Comparison of ENCODE assay signal across 25 cellular contexts in the genomic region with DNA sequence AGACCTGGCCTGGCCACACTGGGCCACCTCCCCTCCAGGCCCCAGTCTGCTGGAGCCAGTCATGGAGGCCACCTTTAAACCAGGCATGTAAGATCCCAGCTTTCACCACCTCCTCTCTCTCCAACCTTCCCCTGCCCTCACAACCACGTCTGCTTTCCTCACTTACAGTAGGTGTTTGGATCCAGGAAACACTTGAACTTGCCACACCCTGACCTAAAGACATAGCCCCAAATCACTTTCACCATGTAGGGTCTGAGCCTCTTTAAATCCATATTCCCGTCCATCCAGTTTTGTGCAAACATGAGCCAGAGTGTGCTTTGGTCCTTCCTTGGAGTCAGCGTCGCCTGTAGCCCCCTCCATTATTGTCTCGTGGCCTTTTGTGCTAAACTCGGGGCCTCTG.
DNase-seq lines count a peak whose midpoint lies in the region; ATAC-seq, FAIRE-seq and TF ChIP-seq lines count a peak whose summit lies in the region.
"Had no signal": no experiment of that assay in that cellular context is flagged by ENCODE, and none has a peak within 500 bp of the region (broad histone marks: within the 10 kb centered on the region; RNA-seq: fewer than 3 reads in every experiment).

No MANE protein-coding gene starts in this region.

- H3K4me2 ChIP-seq in GM23338 (peak overlapping the region; percentile 56), neuronal stem cell (ENCODE audit: insufficient read depth, low read length, poor library complexity, severe bottlenecking) (no peak overlapping the region)

- ATAC-seq in GM23338 (peak; percentile 46), RWPE2 (ENCODE audit: low read depth) (peak; percentile 15; the same call in 2 of the 3 replicates), esophagus mucosa (peak; percentile 64), gastrocnemius medialis (no peak)
- ATAC-seq: right cardiac atrium had no signal

- H3K4me3 ChIP-seq in GM23338: no peak overlapping the region
- no peak overlapping the region for H3K4me3 ChIP-seq in RWPE2 (ENCODE audit: severe bottlenecking)
- no peak overlapping the region for H3K4me3 ChIP-seq in neuronal stem cell (ENCODE audit: low read length in 2 of 2)
- H3K4me3 ChIP-seq in small intestine (ENCODE audit: low read depth in 1 of 2, low read length in 2 of 2): no peak overlapping the region
- no peak overlapping the region for H3K4me3 ChIP-seq in gastrocnemius medialis
- H3K4me3 ChIP-seq: coronary artery, left ventricle myocardium inferior, thyroid gland had no signal

- FAIRE-seq in small intestine (lab: Jason Lieb, UNC): no peak
- FAIRE-seq: GM18507 had no signal

- no peak for TF ChIP-seq POLR2A in gastrocnemius medialis (IDR thresholded peaks at IDR 0.05)

- H3K79me2 ChIP-seq in GM23338 (replicated peaks; ENCODE audit: insufficient read depth): no peaks in the 10 kb centered on the region

- no CpG with 5 or more reads among the region's 6 CpGs for WGBS in neuronal stem cell (ENCODE audit: extremely low coverage in 2 of 2, insufficient read length in 2 of 2, insufficient replicate concordance in 1 of 2), 2 donors
- WGBS in small intestine, 3 donors: 80 to 84% (median 84%) methylated on average over 6 of the region's 6 CpGs

- H3K23ac ChIP-seq in neuronal stem cell (ENCODE audit: low read depth, low read length, poor library complexity): no peak overlapping the region

- H3K27me3 ChIP-seq in GM23338 (ENCODE audit: insufficient read depth) (no peaks in the 10 kb centered on the region), RWPE2 (ENCODE audit: insufficient read depth, poor library complexity, severe bottlenecking) (no peaks in the 10 kb centered on the region), neuronal stem cell (ENCODE audit: control insufficient read depth in 3 of 3, insufficient read depth in 3 of 3, low read depth in 1 of 3, low read length in 3 of 3) (no peaks in the 10 kb centered on the region), small intestine (ENCODE audit: control insufficient read depth in 2 of 2, insufficient read depth in 2 of 2, low read length in 2 of 2) (no peaks in the 10 kb centered on the region), gastrocnemius medialis (no peaks in the 10 kb centered on the region)
- H3K27me3 ChIP-seq: thyroid gland had no signal

- in situ Hi-C loops in gastrocnemius medialis (cut with MboI; ENCODE audit: low sequenced_read_pairs in 4 of 4): no loop called here

- peaks cover 40% of the 10 kb centered on the region for H3K36me3 Mint-ChIP-seq in GM23338 (ENCODE audit: low read depth)
- H3K36me3 Mint-ChIP-seq: activated naive CD8-positive, alpha-beta T cell; IgD-negative memory B cell had no signal

- no peak overlapping the region for H3K14ac ChIP-seq in neuronal stem cell (ENCODE audit: low read length)

- H3K9me3 ChIP-seq in RWPE2 (ENCODE audit: severe bottlenecking): no peaks in the 10 kb centered on the region
- no peaks in the 10 kb centered on the region for H3K9me3 ChIP-seq in neuronal stem cell (replicated peaks in 1 of 2; ENCODE audit: control insufficient read depth in 2 of 2, insufficient read depth in 1 of 2, low read depth in 1 of 2, low read length in 2 of 2)
- no peaks in the 10 kb centered on the region for H3K9me3 ChIP-seq in small intestine (ENCODE audit: control insufficient read depth, low read depth)
- no peaks in the 10 kb centered on the region for H3K9me3 ChIP-seq in gastrocnemius medialis
- H3K9me3 ChIP-seq: left ventricle myocardium inferior, thyroid gland had no signal

- no peaks in the 10 kb centered on the region for H4K20me1 ChIP-seq in GM23338 (replicated peaks; ENCODE audit: insufficient read depth)

- H4K91ac ChIP-seq in neuronal stem cell (ENCODE audit: low read depth, low read length, poor library complexity): no peak overlapping the region

- H3K79me1 ChIP-seq in neuronal stem cell (ENCODE audit: low read depth, low read length): no peaks in the 10 kb centered on the region

- no peak overlapping the region for H2BK120ac ChIP-seq in neuronal stem cell (ENCODE audit: low read depth, low read length)

- H3K18ac ChIP-seq in neuronal stem cell (ENCODE audit: low read length): no peak overlapping the region

- H3K4me1 ChIP-seq in GM23338 (ENCODE audit: insufficient read depth) (peaks cover 15% of the 10 kb centered on the region), RWPE2 (ENCODE audit: insufficient read depth, poor library complexity, severe bottlenecking) (peaks cover 32% of the 10 kb centered on the region), neuronal stem cell (ENCODE audit: control insufficient read depth in 2 of 2, insufficient read depth in 1 of 2, low read depth in 1 of 2, low read length in 2 of 2) (peaks cover 4 to 8% of the 10 kb centered on the region in 2 donors), small intestine (ENCODE audit: control insufficient read depth in 2 of 2, insufficient read depth in 1 of 2, low read depth in 1 of 2, low read length in 1 of 2) (peaks cover 0 to 6% of the 10 kb centered on the region in 2 donors), gastrocnemius medialis (no peaks in the 10 kb centered on the region)
- H3K4me1 ChIP-seq: left ventricle myocardium inferior had no signal

- H4K8ac ChIP-seq in neuronal stem cell (ENCODE audit: low read depth, low read length): no peak overlapping the region

- H3K9me2 ChIP-seq in GM23338 (ENCODE audit: insufficient read depth): peaks cover 10% of the 10 kb centered on the region; the same call in 1 of the 2 replicates

- 0 out of 2 replicates have a peak overlapping the region, but pooled peaks have one; percentile 38 for H2AFZ ChIP-seq in GM23338
- no peak overlapping the region for H2AFZ ChIP-seq in neuronal stem cell (ENCODE audit: low read length)

- no peak overlapping the region for H3K4me3 Mint-ChIP-seq in GM23338
- H3K4me3 Mint-ChIP-seq: activated CD4-positive, alpha-beta T cell treated with anti-CD3 and anti-CD28 coated beads, Interleukin-2, amount 10 ng/mL, durations not matched to agents 24 days and 14 days; activated naive CD8-positive, alpha-beta T cell; CD4-positive, alpha-beta T cell; IgD-negative memory B cell; stimulated activated naive CD8-positive, alpha-beta T cell treated with anti-CD3 and anti-CD28 coated beads, Interleukin-15, amount 100 ng/mL, for 72 hours had no signal

- peak overlapping the region; percentile 94 for H3K27ac Mint-ChIP-seq in GM23338
- H3K27ac Mint-ChIP-seq: activated CD4-positive, alpha-beta T cell treated with anti-CD3 and anti-CD28 coated beads, Interleukin-2, amount 10 ng/mL, durations not matched to agents 24 days and 14 days; activated naive CD8-positive, alpha-beta T cell; CD4-positive, alpha-beta T cell; IgD-negative memory B cell; stimulated activated naive CD8-positive, alpha-beta T cell treated with anti-CD3 and anti-CD28 coated beads, Interleukin-15, amount 100 ng/mL, for 72 hours had no signal

- no peak overlapping the region for H3K9ac ChIP-seq in neuronal stem cell (ENCODE audit: low read depth, low read length, poor library complexity)

- H2BK15ac ChIP-seq in neuronal stem cell (ENCODE audit: low read length): no peak overlapping the region

- peak overlapping the region; percentile 6 for H2AK5ac ChIP-seq in neuronal stem cell (ENCODE audit: low read depth, low read length)

- no peaks in the 10 kb centered on the region for H3K9me3 Mint-ChIP-seq in GM23338
- H3K9me3 Mint-ChIP-seq: activated CD4-positive, alpha-beta T cell treated with anti-CD3 and anti-CD28 coated beads, Interleukin-2, amount 10 ng/mL, durations not matched to agents 24 days and 14 days; CD4-positive, alpha-beta T cell; IgD-negative memory B cell; stimulated activated naive CD8-positive, alpha-beta T cell treated with anti-CD3 and anti-CD28 coated beads, Interleukin-15, amount 100 ng/mL, for 72 hours had no signal

- TF ChIP-seq CTCF in GM23338 (conservative IDR thresholded peaks at IDR 0.05; ENCODE audit: low read depth in 2 of 2): no peak
- TF ChIP-seq CTCF in RWPE2 (IDR thresholded peaks at IDR 0.05; ENCODE audit: poor library complexity, severe bottlenecking): no peak
- no peak for TF ChIP-seq CTCF in gastrocnemius medialis (IDR thresholded peaks at IDR 0.05 in 4 of 5, conservative IDR thresholded peaks at IDR 0.05 in 1 of 5)

- intact Hi-C loops in posterior cingulate gyrus (cut with DNase I): no loop called here
- intact Hi-C loops in gastrocnemius medialis (cut with DNase I; ENCODE audit: low total_unique reads): no loop called here

- H3F3A ChIP-seq in GM23338 (replicated peaks; ENCODE audit: low read depth): no peaks in the 10 kb centered on the region

- H3K27me3 Mint-ChIP-seq in GM23338 (ENCODE audit: insufficient read depth, low read depth, poor library complexity): no peaks in the 10 kb centered on the region

- H3K36me3 ChIP-seq in GM23338 (ENCODE audit: insufficient read depth) (no peaks in the 10 kb centered on the region; the same call in 1 of the 2 replicates), RWPE2 (ENCODE audit: low read depth) (peaks cover 2% of the 10 kb centered on the region; the same call in 1 of the 2 replicates), neuronal stem cell (replicated peaks in 1 of 2; ENCODE audit: control insufficient read depth in 2 of 2, insufficient read depth in 2 of 2, low read length in 2 of 2) (peaks cover 4 to 95% of the 10 kb centered on the region in 2 donors), small intestine (ENCODE audit: control insufficient read depth in 2 of 2, insufficient read depth in 2 of 2, low read length in 2 of 2) (no peaks in the 10 kb centered on the region), gastrocnemius medialis (no peaks in the 10 kb centered on the region)
- H3K36me3 ChIP-seq: left ventricle myocardium inferior, thyroid gland had no signal

- DNase-seq in GM23338 (ENCODE audit: low spot score) (no peak), RWPE2 (ENCODE audit: low spot score) (no peak), neuronal stem cell (ENCODE audit: low spot score) (no peak), posterior cingulate gyrus (no peak), small intestine (no peak), gastrocnemius medialis (no peak)
- DNase-seq in activated CD4-positive, alpha-beta T cell treated with anti-CD3 and anti-CD28 coated beads for 1 hour: no peak
- DNase-seq: activated CD4-positive, alpha-beta T cell treated with anti-CD3 and anti-CD28 coated beads, Interleukin-2, amount 10 ng/mL, durations not matched to agents 24 days and 14 days; activated CD8-positive, alpha-beta memory T cell treated with anti-CD3 and anti-CD28 coated beads for 24 hours; CD4-positive, alpha-beta T cell; effector memory CD4-positive, alpha-beta T cell; islet precursor cell; left ventricle myocardium inferior; NCI-H1694; right cardiac atrium; stimulated activated CD8-positive, alpha-beta memory T cell treated with anti-CD3 and anti-CD28 coated beads, Interleukin-4, amount 100 ng/mL, for 48 hours; stimulated activated naive CD8-positive, alpha-beta T cell treated with anti-CD3 and anti-CD28 coated beads, Interleukin-15, amount 100 ng/mL, for 72 hours; T1000; thyroid gland; WERI-Rb-1 had no signal

- no peak overlapping the region for H3K4ac ChIP-seq in neuronal stem cell (ENCODE audit: low read length)

- H3K27ac ChIP-seq in GM23338 (ENCODE audit: low read depth): 0 out of 2 replicates have a peak overlapping the region, but pooled peaks have one; percentile 51
- peak overlapping the region; percentile 93 for H3K27ac ChIP-seq in RWPE2 (ENCODE audit: poor library complexity, severe bottlenecking)
- no peak overlapping the region for H3K27ac ChIP-seq in neuronal stem cell (replicated peaks; ENCODE audit: low read length)
- H3K27ac ChIP-seq in small intestine (ENCODE audit: low read depth in 1 of 2, low read length in 1 of 2): no peak overlapping the region
- H3K27ac ChIP-seq in gastrocnemius medialis: no peak overlapping the region
- H3K27ac ChIP-seq: coronary artery, left ventricle myocardium inferior, thyroid gland, WERI-Rb-1 had no signal

- no peak overlapping the region for H2BK12ac ChIP-seq in neuronal stem cell (ENCODE audit: low read length)

- peaks cover 36% of the 10 kb centered on the region for H3K4me1 Mint-ChIP-seq in GM23338
- H3K4me1 Mint-ChIP-seq: activated CD4-positive, alpha-beta T cell treated with anti-CD3 and anti-CD28 coated beads, Interleukin-2, amount 10 ng/mL, durations not matched to agents 24 days and 14 days; IgD-negative memory B cell; stimulated activated naive CD8-positive, alpha-beta T cell treated with anti-CD3 and anti-CD28 coated beads, Interleukin-15, amount 100 ng/mL, for 72 hours had no signal

- H2BK5ac ChIP-seq in neuronal stem cell (ENCODE audit: low read length): no peak overlapping the region

Comparison
In these comparisons a context has a peak if more than half of its experiments do, and no peak if none do; other contexts are left out.
1. ATAC-seq: peak in GM23338 (single experiment), RWPE2 (single experiment) and esophagus mucosa (single experiment); none in gastrocnemius medialis (0 of 2).
2. H3K27ac ChIP-seq: peak in GM23338 (single experiment) and RWPE2 (single experiment); none in neuronal stem cell (single experiment), small intestine (0 of 2) and gastrocnemius medialis (0 of 4).